ENCODE assay signal across 9 cellular contexts in genomic region chr11:32420937-32421532, GRCh38. TPM values are rescaled to one million over a fixed set of nuclear protein-coding genes. Genes with fewer than 3 reads are reported as not detected.
A peak's percentile ranks its signal among the peaks of the same experiment; 100 is the strongest.
DNase-seq lines count a peak whose midpoint lies in the region; ATAC-seq and TF ChIP-seq lines count a peak whose summit lies in the region.
"Had no signal": no experiment of that assay in that cellular context is flagged by ENCODE, and none has a peak within 500 bp of the region (broad histone marks: within the 10 kb centered on the region; RNA-seq: fewer than 3 reads in every experiment).

No MANE protein-coding gene starts in this region.

- CTCF ChIA-PET in activated CD4-positive, alpha-beta memory T cell treated with anti-CD3 and anti-CD28 coated beads, Interleukin-2, amount 10 ng/mL, durations not matched to agents 7 days and 5 days (lab: Charles Lee), result interaction anchor here (1.3 kb wide), 1 partner anchor 163 kb away, joined by 3 read pairs; no protein-coding TSS in a partner anchor

- TF ChIP-seq CTCF in GM13976 (IDR thresholded peaks at IDR 0.05; ENCODE audit: borderline replicate concordance, control extremely low read depth, extremely low read depth, insufficient read depth, missing control alignments) (no peak), foreskin fibroblast (IDR thresholded peaks at IDR 0.05; ENCODE audit: low read depth, low read length) (no peak)

- H3K27ac Mint-ChIP-seq in activated CD4-positive, alpha-beta memory T cell treated with anti-CD3 and anti-CD28 coated beads, Interleukin-2, amount 10 ng/mL, durations not matched to agents 7 days and 5 days, result peak overlapping the region; percentile 58

- H3K36me3 Mint-ChIP-seq in activated CD4-positive, alpha-beta memory T cell treated with anti-CD3 and anti-CD28 coated beads, Interleukin-2, amount 10 ng/mL, durations not matched to agents 7 days and 5 days (ENCODE audit: low read depth), result no peaks in the 10 kb centered on the region

- POLR2A ChIA-PET in activated CD4-positive, alpha-beta memory T cell treated with anti-CD3 and anti-CD28 coated beads, Interleukin-2, amount 10 ng/mL, durations not matched to agents 7 days and 5 days (lab: Charles Lee), result interaction anchor here (1.6 to 1.8 kb wide), 2 partner anchors 10 to 471 kb away, joined by 6 read pairs; partner anchors contain the start of gene QSER1

- H3K4me3 ChIP-seq in foreskin fibroblast (ENCODE audit: low read depth in 1 of 2, low read length in 2 of 2), result no peak overlapping the region

- no peaks in the 10 kb centered on the region for H3K9me3 Mint-ChIP-seq in activated CD4-positive, alpha-beta memory T cell treated with anti-CD3 and anti-CD28 coated beads, Interleukin-2, amount 10 ng/mL, durations not matched to agents 7 days and 5 days

- in situ Hi-C loops in GM13976 (cut with MboI; ENCODE audit: low sequenced_read_pairs, unreplicated experiment), result no loop called here

- peaks cover 29% of the 10 kb centered on the region for H3K4me1 Mint-ChIP-seq in activated CD4-positive, alpha-beta memory T cell treated with anti-CD3 and anti-CD28 coated beads, Interleukin-2, amount 10 ng/mL, durations not matched to agents 7 days and 5 days

- ATAC-seq in GM21447 (IDR thresholded peaks at IDR 0.05; ENCODE audit: unreplicated experiment) (peak; percentile 94), HG03575 (IDR thresholded peaks at IDR 0.05; ENCODE audit: extremely low read depth, insufficient number of reproducible peaks, low FRiP score, unreplicated experiment) (peak; percentile 66), GM19455 (IDR thresholded peaks at IDR 0.05; ENCODE audit: unreplicated experiment) (no peak)

- peaks cover 55% of the 10 kb centered on the region for H3K27me3 Mint-ChIP-seq in activated CD4-positive, alpha-beta memory T cell treated with anti-CD3 and anti-CD28 coated beads, Interleukin-2, amount 10 ng/mL, durations not matched to agents 7 days and 5 days

- H3K4me3 Mint-ChIP-seq in activated CD4-positive, alpha-beta memory T cell treated with anti-CD3 and anti-CD28 coated beads, Interleukin-2, amount 10 ng/mL, durations not matched to agents 7 days and 5 days, result peak overlapping the region; percentile 14

- peak; percentile 50 for DNase-seq in GM13976 (ENCODE audit: low spot score)
- peak; percentile 67 for DNase-seq in activated CD4-positive, alpha-beta memory T cell treated with anti-CD3 and anti-CD28 coated beads, Interleukin-2, amount 10 ng/mL, durations not matched to agents 7 days and 5 days
- no peak for DNase-seq in foreskin fibroblast
- DNase-seq in activated T-cell treated with anti-CD3 and anti-CD28 coated beads, Interleukin-2, amount 50 U/mL, for 48 hours, result no peak
- DNase-seq in EL, result no peak
- DNase-seq: IMR-90 had no signal

RNA-seq across cellular contexts. Expression of gene WT1, which starts 14.3 kb away (rescaled TPM):
- not detected for total RNA-seq in activated CD4-positive, alpha-beta memory T cell treated with anti-CD3 and anti-CD28 coated beads, Interleukin-2, amount 10 ng/mL, durations not matched to agents 7 days and 5 days
- total RNA-seq: IMR-90 had no signal

Comparison
In these comparisons a context has a peak if more than half of its experiments do, and no peak if none do; other contexts are left out.
1. DNase-seq: peak in GM13976 (single experiment) and activated CD4-positive, alpha-beta memory T cell treated with anti-CD3 and anti-CD28 coated beads, Interleukin-2, amount 10 ng/mL, durations not matched to agents 7 days and 5 days (single experiment); none in foreskin fibroblast (0 of 2), activated T-cell treated with anti-CD3 and anti-CD28 coated beads, Interleukin-2, amount 50 U/mL, for 48 hours (0 of 2) and EL (single experiment).